27 cellular contexts compared by ENCODE assay signal in the genomic region with DNA sequence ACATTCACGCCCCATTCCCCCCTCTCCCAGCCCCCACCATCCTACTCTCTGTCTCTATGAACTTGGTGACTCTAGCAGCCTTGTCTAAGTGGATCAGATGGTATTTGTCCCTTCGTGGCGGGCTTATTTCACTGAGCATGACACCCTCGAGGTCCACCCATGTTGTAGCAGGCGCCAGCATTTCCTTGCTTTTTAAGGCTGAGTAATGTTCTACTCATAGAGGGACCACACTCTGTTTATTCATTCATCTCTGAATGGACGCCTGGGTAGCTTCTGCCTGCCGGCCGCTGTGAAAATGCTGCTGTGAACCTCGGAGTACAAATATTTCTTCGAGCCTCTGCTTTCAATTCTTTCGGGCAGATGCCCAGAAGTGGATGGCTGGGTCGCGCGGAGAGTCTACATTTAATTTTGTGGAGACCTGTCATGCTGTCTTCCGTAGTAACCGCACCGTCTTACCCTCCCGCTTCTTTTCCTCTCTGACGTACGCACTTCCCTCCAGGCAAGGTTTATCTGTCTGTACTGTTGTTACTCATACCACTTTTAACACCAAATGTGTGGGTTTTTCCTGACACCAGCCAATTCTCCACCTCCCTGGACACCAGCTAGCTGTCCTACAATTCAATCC. TPM values are rescaled to one million over a fixed set of nuclear protein-coding genes. Genes with fewer than 3 reads are reported as not detected.
DNase-seq lines count a peak whose midpoint lies in the region; ATAC-seq and TF ChIP-seq lines count a peak whose summit lies in the region.
"Had no signal": no experiment of that assay in that cellular context is flagged by ENCODE, and none has a peak within 500 bp of the region (broad histone marks: within the 10 kb centered on the region; RNA-seq: fewer than 3 reads in every experiment).

No MANE protein-coding gene starts in this region.

- dilution Hi-C loops in mammary epithelial cell (cut with HindIII; ENCODE audit: low sequenced_read_pairs), result no loop called here

- BruUV-seq in mammary epithelial cell (replicated peaks; lab: Mats Ljungman, UMichigan), result no TSS peak

- H3K9me3 ChIP-seq in mammary epithelial cell (replicated peaks; ENCODE audit: insufficient read depth, low read length) (no peaks in the 10 kb centered on the region), osteoblast (ENCODE audit: low read depth, low read length) (no peaks in the 10 kb centered on the region), psoas muscle (no peaks in the 10 kb centered on the region)
- H3K9me3 ChIP-seq: heart right ventricle, left ventricle myocardium inferior, uterus had no signal

- no peaks in the 10 kb centered on the region for H4K20me1 ChIP-seq in mammary epithelial cell (ENCODE audit: insufficient read depth, low read length)
- no peaks in the 10 kb centered on the region for H4K20me1 ChIP-seq in osteoblast (ENCODE audit: insufficient read depth, low read length)

- H3K4me2 ChIP-seq in mammary epithelial cell (ENCODE audit: insufficient read depth, low read depth, low read length) (peak overlapping the region; percentile 65), osteoblast (ENCODE audit: insufficient read depth, low read length) (peak overlapping the region; percentile 37)

- peak; percentile 81 for DNase-seq in ELR (ENCODE audit: low read depth)
- peak; percentile 1 for DNase-seq in OCI-M1 (lab: John Stamatoyannopoulos, UW)
- peak; percentile 67 for DNase-seq in mammary epithelial cell
- DNase-seq in osteoblast (ENCODE audit: insufficient read length, low spot score, missing footprints), result peak; percentile 94
- DNase-seq in activated CD4-positive, alpha-beta T cell treated with anti-CD3 and anti-CD28 coated beads for 4 hours, result no peak
- DNase-seq in psoas muscle, result no peak
- DNase-seq: activated CD4-positive, alpha-beta T cell treated with anti-CD3 and anti-CD28 coated beads, Interleukin-2, amount 50 U/mL, for 4 hours; activated effector memory CD4-positive, alpha-beta T cell treated with Interleukin-2 at 50 U/mL for 16 hours; activated naive CD8-positive, alpha-beta T cell treated with anti-CD3 and anti-CD28 coated beads, Interleukin-2, amount 50 U/mL, for 24 hours; CD4-positive, alpha-beta memory T cell; DMS153; heart right ventricle; left ventricle myocardium inferior; NCI-H1105 treated with DMSO at 0.1 percent for 48 hours; NCI-H2081 treated with DMSO at 0.1 percent for 48 hours; NCI-H510A; NK-92 treated with Interleukin-12 subunit alpha and Interleukin-12 subunit beta, amount 100 ng/mL, for 24 hours; uterus had no signal

- H3K4me3 ChIP-seq in mammary epithelial cell (replicated peaks in 1 of 3; ENCODE audit: insufficient read depth in 1 of 3, low read depth in 2 of 3, low read length in 3 of 3) (no peak overlapping the region), osteoblast (ENCODE audit: insufficient read depth, low read length) (peak overlapping the region; percentile 31), psoas muscle (no peak overlapping the region)
- H3K4me3 ChIP-seq: coronary artery, heart right ventricle, left ventricle myocardium inferior, SK-N-MC, uterus had no signal

- CTCF ChIA-PET in mammary epithelial cell (lab: Charles Lee; ENCODE audit: low non-redundant PET), result no interaction called here

- no peak for ATAC-seq in GM18498 (IDR thresholded peaks at IDR 0.05; ENCODE audit: unreplicated experiment)
- ATAC-seq in psoas muscle, result no peak
- ATAC-seq in HG03159 (IDR thresholded peaks at IDR 0.05; ENCODE audit: unreplicated experiment), result no peak
- ATAC-seq: activated naive CD8-positive, alpha-beta T cell treated with anti-CD3 and anti-CD28 coated beads, Interleukin-2, amount 50 U/mL, for 24 hours; heart right ventricle; natural killer cell treated with Interleukin-12 subunit alpha and Interleukin-12 subunit beta and Interleukin-15 and Interleukin-18, amount 100 ng/mL, for 72 hours; sciatic nerve; WTC11 had no signal

- H2AFZ ChIP-seq in mammary epithelial cell (ENCODE audit: low read depth, low read length) (peak overlapping the region; percentile 36), osteoblast (ENCODE audit: low read length) (peak overlapping the region; percentile 7)

- intact Hi-C loops in mammary epithelial cell (cut with micrococcal nuclease) (loop anchor here (5.0 kb wide), 1 partner anchor 151 kb away; no protein-coding TSS in a partner anchor), psoas muscle (cut with DNase I) (loop anchor here in 1 of 2 donors (5.0 kb wide), 1 partner anchor 76 kb away; no protein-coding TSS in a partner anchor)

- 9% methylated on average over 19 of the region's 20 CpGs for WGBS in mammary epithelial cell (ENCODE audit: low coverage, missing lambda C conversion rate)
- 82 to 83% (median 82%) methylated on average over 20 of the region's 20 CpGs for WGBS in psoas muscle, 3 donors

- no peak overlapping the region for H3K27ac ChIP-seq in mammary epithelial cell (ENCODE audit: insufficient read depth, low read depth, low read length)
- peak overlapping the region; percentile 41 for H3K27ac ChIP-seq in osteoblast (ENCODE audit: low read depth, low read length)
- no peak overlapping the region for H3K27ac ChIP-seq in psoas muscle
- H3K27ac ChIP-seq: coronary artery, left ventricle myocardium inferior, SK-N-MC, uterus had no signal

- TF ChIP-seq CTCF in mammary epithelial cell (conservative IDR thresholded peaks at IDR 0.05 in 1 of 2, IDR thresholded peaks at IDR 0.05 in 1 of 2; ENCODE audit: extremely low read depth in 1 of 2, insufficient read depth in 1 of 2, low read depth in 1 of 2, low read length in 2 of 2), result no peak
- no peak for TF ChIP-seq CTCF in osteoblast (IDR thresholded peaks at IDR 0.05; ENCODE audit: extremely low read depth, low read depth, low read length)
- TF ChIP-seq CTCF in psoas muscle (IDR thresholded peaks at IDR 0.05), result no peak

- H3K4me1 ChIP-seq in mammary epithelial cell (ENCODE audit: insufficient read depth, low read length) (peaks cover 27% of the 10 kb centered on the region), osteoblast (ENCODE audit: insufficient read depth, low read length) (peaks cover 25% of the 10 kb centered on the region), psoas muscle (peaks cover 8% of the 10 kb centered on the region)

- H3K27me3 ChIP-seq in mammary epithelial cell (ENCODE audit: insufficient read depth, low read length), result peaks cover 11% of the 10 kb centered on the region
- peaks cover 14% of the 10 kb centered on the region for H3K27me3 ChIP-seq in osteoblast (ENCODE audit: insufficient read depth, low read length)
- H3K27me3 ChIP-seq in psoas muscle (ENCODE audit: insufficient read depth in 3 of 3, low read length in 2 of 3), result peaks cover 0 to 17% (median 3%) of the 10 kb centered on the region in 3 donors
- H3K27me3 ChIP-seq: uterus had no signal

- no peaks in the 10 kb centered on the region for H3K79me2 ChIP-seq in mammary epithelial cell (ENCODE audit: insufficient read depth, low read length)
- no peaks in the 10 kb centered on the region for H3K79me2 ChIP-seq in osteoblast (ENCODE audit: insufficient read depth, low read length)

- in situ Hi-C loops in mammary epithelial cell (cut with MboI; ENCODE audit: low sequenced_read_pairs in 2 of 2), result no loop called here

- no peak overlapping the region for H3K9ac ChIP-seq in mammary epithelial cell (ENCODE audit: insufficient read depth, low read length)

- H3K36me3 ChIP-seq in mammary epithelial cell (ENCODE audit: insufficient read depth, low read length) (no peaks in the 10 kb centered on the region), osteoblast (ENCODE audit: insufficient read depth, low read length) (no peaks in the 10 kb centered on the region), psoas muscle (ENCODE audit: insufficient read depth in 1 of 2, low read depth in 1 of 2) (no peaks in the 10 kb centered on the region)
- H3K36me3 ChIP-seq: heart right ventricle, left ventricle myocardium inferior, uterus had no signal

RNA-seq across cellular contexts. Expression of a gene that starts 5.6 kb away (rescaled TPM):
- total RNA-seq in mammary epithelial cell, result not detected
- polyA plus RNA-seq in mammary epithelial cell, result not detected
- polyA minus RNA-seq in mammary epithelial cell, result not detected
- total RNA-seq in osteoblast, result under 0.01 TPM in 2 replicates
- not detected for total RNA-seq in psoas muscle
- under 1 TPM in 1 of 3 donors, not detected in 2; 0.01 TPM for polyA plus RNA-seq in psoas muscle
- total RNA-seq: CD4-positive, alpha-beta memory T cell; heart right ventricle; left ventricle myocardium inferior; natural killer cell treated with Interleukin-12 subunit alpha and Interleukin-12 subunit beta and Interleukin-15 and Interleukin-18, amount 100 ng/mL, for 72 hours; subcutaneous adipose tissue; T-helper 2 cell treated with Interferon-gamma antibody and Interleukin-4, amounts not matched to agents 100 ng/mL and 5 ng/mL, for 36 hours; WTC11 had no signal
- polyA plus RNA-seq: CD4-positive, alpha-beta memory T cell had no signal

RNA-seq across cellular contexts. Expression of a gene that starts 15.8 kb away (rescaled TPM):
- total RNA-seq in mammary epithelial cell, result under 1 TPM; 0.14 to 0.17 TPM
- polyA plus RNA-seq in mammary epithelial cell, result 0.29 TPM
- polyA minus RNA-seq in mammary epithelial cell, result not detected
- not detected in 2 replicates for total RNA-seq in osteoblast
- not detected for total RNA-seq in psoas muscle
- not detected for polyA plus RNA-seq in psoas muscle
- total RNA-seq: CD4-positive, alpha-beta memory T cell; left ventricle myocardium inferior; natural killer cell treated with Interleukin-12 subunit alpha and Interleukin-12 subunit beta and Interleukin-15 and Interleukin-18, amount 100 ng/mL, for 72 hours; sciatic nerve; subcutaneous adipose tissue; T-helper 2 cell treated with Interferon-gamma antibody and Interleukin-4, amounts not matched to agents 100 ng/mL and 5 ng/mL, for 36 hours; WTC11 had no signal
- polyA plus RNA-seq: CD4-positive, alpha-beta memory T cell had no signal

RNA-seq across cellular contexts. Expression of a gene that starts 43.1 kb away (rescaled TPM):
- total RNA-seq in mammary epithelial cell (not detected), osteoblast (not detected in 2 replicates), psoas muscle (under 1 TPM in 1 of 4 donors, not detected in 3; 0.30 TPM)
- polyA plus RNA-seq in mammary epithelial cell (not detected), psoas muscle (1 to 10 TPM in 1 of 3 donors, under 1 TPM in 1, not detected in 1; 0.11 to 1.3 TPM)
- not detected for polyA minus RNA-seq in mammary epithelial cell
- total RNA-seq: CD4-positive, alpha-beta memory T cell; heart right ventricle; left ventricle myocardium inferior; natural killer cell treated with Interleukin-12 subunit alpha and Interleukin-12 subunit beta and Interleukin-15 and Interleukin-18, amount 100 ng/mL, for 72 hours; sciatic nerve; T-helper 2 cell treated with Interferon-gamma antibody and Interleukin-4, amounts not matched to agents 100 ng/mL and 5 ng/mL, for 36 hours; uterus had no signal
- polyA plus RNA-seq: CD4-positive, alpha-beta memory T cell had no signal

Comparison
In these comparisons a context has a peak if more than half of its experiments do, and no peak if none do; other contexts are left out.
1. DNase-seq: peak in ELR (single experiment), OCI-M1 (single experiment), mammary epithelial cell (single experiment) and osteoblast (single experiment); none in activated CD4-positive, alpha-beta T cell treated with anti-CD3 and anti-CD28 coated beads for 4 hours (0 of 2) and psoas muscle (0 of 2).